ENCODE assay signal across 8 cellular contexts in the genomic region with DNA sequence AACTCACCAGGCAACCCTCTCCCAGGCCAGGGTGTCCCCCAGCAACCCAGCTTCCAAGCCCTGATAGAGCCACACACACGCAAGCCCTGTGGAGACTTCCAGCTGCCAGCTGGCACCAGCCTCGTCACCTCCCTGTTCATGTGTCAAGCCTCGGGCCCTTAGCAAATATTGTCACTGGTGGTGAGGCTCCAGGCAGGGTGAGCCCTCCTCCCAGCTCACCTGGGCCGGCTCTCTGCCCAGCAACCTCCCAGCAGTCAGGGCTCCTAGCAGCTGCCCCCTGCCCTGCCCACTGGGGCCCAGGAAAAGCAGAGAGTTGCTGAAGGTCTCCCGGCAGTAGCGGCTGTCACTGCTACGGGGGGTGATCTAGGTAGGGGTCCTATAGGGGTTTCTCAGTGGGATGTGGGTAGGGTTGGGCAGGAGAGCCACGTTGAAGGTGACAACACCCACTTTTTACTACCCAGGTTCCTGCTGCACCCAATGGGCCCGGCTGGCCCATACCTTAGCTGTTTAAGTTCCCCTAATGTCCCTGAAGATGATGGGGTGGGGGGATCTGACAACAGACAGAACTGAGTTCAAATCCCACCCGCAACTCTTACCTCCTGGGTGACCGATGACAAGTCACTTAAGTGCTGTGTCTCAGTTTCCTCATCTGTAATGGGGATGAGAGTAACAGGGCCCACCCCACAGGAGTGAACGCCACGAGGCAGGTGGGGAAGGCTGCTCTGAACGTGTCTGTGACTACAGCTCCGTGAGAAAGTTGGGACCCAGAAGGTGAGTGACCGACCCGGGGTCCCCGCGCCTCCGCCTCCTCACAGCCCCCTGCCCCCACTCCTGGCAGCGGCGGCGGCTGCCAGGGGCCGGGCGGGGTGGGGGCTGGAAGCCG. TPM values are rescaled to one million over a fixed set of nuclear protein-coding genes. Genes with fewer than 3 reads are reported as not detected.
DNase-seq lines count a peak whose midpoint lies in the region; ATAC-seq, FAIRE-seq and TF ChIP-seq lines count a peak whose summit lies in the region.

No MANE protein-coding gene starts in this region.

- peaks cover 40% of the 10 kb centered on the region for H3K27me3 Mint-ChIP-seq in activated T-cell treated with anti-CD3 and anti-CD28 coated beads, Interleukin-2, amount 50 U/mL, for 4 hours (ENCODE audit: low read depth)
- H3K27me3 Mint-ChIP-seq in activated naive CD8-positive, alpha-beta T cell treated with anti-CD3 and anti-CD28 coated beads, Interleukin-2, amount 50 U/mL, for 24 hours, result peaks cover 28% of the 10 kb centered on the region
- peaks cover 16% of the 10 kb centered on the region for H3K27me3 Mint-ChIP-seq in type B pancreatic cell

- no peaks in the 10 kb centered on the region for H3K9me3 ChIP-seq in kidney (ENCODE audit: control insufficient read depth in 1 of 2, low read length in 2 of 2)

- DNase-seq in activated T-cell treated with anti-CD3 and anti-CD28 coated beads, Interleukin-2, amount 50 U/mL, for 4 hours, result no peak
- DNase-seq in activated T-cell treated with anti-CD3 and anti-CD28 coated beads for 4 hours (no peak), kidney (peak; percentile 80), type B pancreatic cell (ENCODE audit: extremely low spot score, unreplicated experiment) (no peak), CD1c-positive myeloid dendritic cell (ENCODE audit: extremely low spot score) (no peak), NCI-H1048 (lab: John Stamatoyannopoulos, UW) (no peak)
- DNase-seq in activated naive CD8-positive, alpha-beta T cell treated with anti-CD3 and anti-CD28 coated beads, Interleukin-2, amount 50 U/mL, for 24 hours, result no peak

- intact Hi-C loops in kidney (cut with DNase I), result no loop called here

- peak overlapping the region; percentile 15 to 48 for H3K4me3 ChIP-seq in kidney (ENCODE audit: low read length in 2 of 2)

- H3K9ac ChIP-seq in kidney (ENCODE audit: low read length in 2 of 2), result peak overlapping the region in 1 of 2 donors; percentile 46

- no peaks in the 10 kb centered on the region for H3K36me3 Mint-ChIP-seq in activated T-cell treated with anti-CD3 and anti-CD28 coated beads, Interleukin-2, amount 50 U/mL, for 4 hours (ENCODE audit: insufficient read depth)
- H3K36me3 Mint-ChIP-seq in activated naive CD8-positive, alpha-beta T cell treated with anti-CD3 and anti-CD28 coated beads, Interleukin-2, amount 50 U/mL, for 24 hours (ENCODE audit: low read depth), result no peaks in the 10 kb centered on the region
- no peaks in the 10 kb centered on the region for H3K36me3 Mint-ChIP-seq in type B pancreatic cell

- H3K36me3 ChIP-seq in kidney (ENCODE audit: control insufficient read depth in 1 of 2, insufficient read depth in 2 of 2, low read length in 2 of 2), result no peaks in the 10 kb centered on the region

- FAIRE-seq in kidney (lab: Jason Lieb, UNC), result no peak

- peaks cover 9% of the 10 kb centered on the region for H3K4me1 Mint-ChIP-seq in activated T-cell treated with anti-CD3 and anti-CD28 coated beads, Interleukin-2, amount 50 U/mL, for 4 hours (ENCODE audit: low read depth)
- H3K4me1 Mint-ChIP-seq in activated naive CD8-positive, alpha-beta T cell treated with anti-CD3 and anti-CD28 coated beads, Interleukin-2, amount 50 U/mL, for 24 hours, result peaks cover 16% of the 10 kb centered on the region
- H3K4me1 Mint-ChIP-seq in type B pancreatic cell (ENCODE audit: unreplicated experiment), result peaks cover 7% of the 10 kb centered on the region

- peak overlapping the region; percentile 61 to 63 for H3K27ac ChIP-seq in kidney (ENCODE audit: low read depth in 2 of 2, low read length in 2 of 2)

- peak overlapping the region; percentile 49 for H3K4me3 Mint-ChIP-seq in activated T-cell treated with anti-CD3 and anti-CD28 coated beads, Interleukin-2, amount 50 U/mL, for 4 hours
- H3K4me3 Mint-ChIP-seq in activated naive CD8-positive, alpha-beta T cell treated with anti-CD3 and anti-CD28 coated beads, Interleukin-2, amount 50 U/mL, for 24 hours, result peak overlapping the region; percentile 51
- peak overlapping the region; percentile 74 for H3K4me3 Mint-ChIP-seq in type B pancreatic cell

- TF ChIP-seq CTCF in kidney (IDR thresholded peaks at IDR 0.05; ENCODE audit: borderline replicate concordance, extremely low read depth, insufficient read depth), result no peak
- TF ChIP-seq CTCF in type B pancreatic cell (conservative IDR thresholded peaks at IDR 0.05), result no peak

- H3K27ac Mint-ChIP-seq in activated naive CD8-positive, alpha-beta T cell treated with anti-CD3 and anti-CD28 coated beads, Interleukin-2, amount 50 U/mL, for 24 hours, result no peak overlapping the region
- H3K27ac Mint-ChIP-seq in type B pancreatic cell, result peak overlapping the region; percentile 79

- H3K4me1 ChIP-seq in kidney (ENCODE audit: control insufficient read depth in 1 of 2, insufficient read depth in 1 of 2, low read depth in 1 of 2, low read length in 2 of 2), result peaks cover 5 to 12% of the 10 kb centered on the region in 2 donors

- peak in 1 of 2 donors; percentile 8 for ATAC-seq in activated T-cell treated with anti-CD3 and anti-CD28 coated beads, Interleukin-2, amount 50 U/mL, for 4 hours
- no peak for ATAC-seq in activated naive CD8-positive, alpha-beta T cell treated with anti-CD3 and anti-CD28 coated beads, Interleukin-2, amount 50 U/mL, for 24 hours
- ATAC-seq in GM19324 (IDR thresholded peaks at IDR 0.05; ENCODE audit: low FRiP score, unreplicated experiment), result no peak

- no peaks in the 10 kb centered on the region for H3K9me3 Mint-ChIP-seq in activated T-cell treated with anti-CD3 and anti-CD28 coated beads, Interleukin-2, amount 50 U/mL, for 4 hours
- H3K9me3 Mint-ChIP-seq in activated naive CD8-positive, alpha-beta T cell treated with anti-CD3 and anti-CD28 coated beads, Interleukin-2, amount 50 U/mL, for 24 hours, result no peaks in the 10 kb centered on the region
- H3K9me3 Mint-ChIP-seq in type B pancreatic cell, result no peaks in the 10 kb centered on the region

RNA-seq across cellular contexts. Expression of gene TTC39A, which starts 0.7 kb away (rescaled TPM):
- under 1 TPM; 0.29 to 0.98 (median 0.38) TPM for total RNA-seq in activated T-cell treated with anti-CD3 and anti-CD28 coated beads, Interleukin-2, amount 50 U/mL, for 4 hours
- total RNA-seq in kidney (70.1 TPM), type B pancreatic cell (ENCODE audit: low replicate concordance) (16.3 and 21.1 TPM in 2 replicates)
- 31.4 TPM for polyA plus RNA-seq in kidney (ENCODE audit: insufficient read depth, low read depth, low replicate concordance)
